ENCODE assay signal across 8 cellular contexts in the genomic region with DNA sequence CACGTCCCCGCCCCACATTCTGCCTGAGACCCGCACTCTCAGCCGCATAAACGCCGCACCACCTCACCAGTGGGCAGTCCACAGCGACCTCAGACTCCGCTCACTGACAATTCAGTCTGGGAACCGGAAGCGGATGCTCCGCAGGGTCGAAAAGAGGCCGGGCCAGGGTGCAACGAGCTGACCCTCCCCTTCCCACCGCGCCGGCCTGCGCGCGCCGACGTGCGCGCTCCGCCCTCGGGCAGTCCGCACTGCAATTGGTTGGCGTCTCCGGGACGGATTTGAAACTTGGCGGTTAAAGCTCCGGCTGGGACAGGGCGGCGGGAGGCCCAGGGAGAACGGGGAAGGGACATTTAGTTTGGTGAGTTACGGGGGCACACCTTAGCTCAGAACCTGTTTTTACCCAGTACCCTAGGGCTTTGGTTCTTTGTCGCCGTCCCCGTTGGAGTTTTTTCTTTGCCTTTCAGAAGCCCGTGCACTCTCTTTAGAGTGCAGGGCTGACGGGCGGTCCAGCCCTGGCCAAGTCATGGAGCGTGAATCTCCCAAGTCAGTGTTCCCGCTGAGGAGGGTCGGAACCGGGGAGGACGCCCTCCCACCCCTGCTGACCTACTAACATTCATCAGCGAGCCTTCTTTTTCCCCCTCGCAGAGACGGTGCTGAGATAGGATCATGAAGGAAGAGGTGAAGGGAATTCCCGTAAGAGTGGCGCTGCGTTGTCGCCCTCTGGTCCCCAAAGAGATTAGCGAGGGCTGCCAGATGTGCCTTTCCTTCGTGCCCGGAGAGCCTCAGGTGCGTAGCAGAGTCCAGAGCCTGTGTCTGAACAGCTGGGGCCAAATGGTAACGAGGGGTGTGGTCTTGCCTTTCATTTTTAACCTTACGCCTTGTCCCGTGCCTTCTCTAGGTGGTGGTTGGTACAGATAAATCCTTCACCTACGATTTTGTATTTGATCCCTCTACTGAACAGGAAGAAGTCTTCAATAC. TPM values are rescaled to one million over a fixed set of nuclear protein-coding genes. Genes with fewer than 3 reads are reported as not detected.
DNase-seq lines count a peak whose midpoint lies in the region; ATAC-seq and TF ChIP-seq lines count a peak whose summit lies in the region.

A gene with protein sequence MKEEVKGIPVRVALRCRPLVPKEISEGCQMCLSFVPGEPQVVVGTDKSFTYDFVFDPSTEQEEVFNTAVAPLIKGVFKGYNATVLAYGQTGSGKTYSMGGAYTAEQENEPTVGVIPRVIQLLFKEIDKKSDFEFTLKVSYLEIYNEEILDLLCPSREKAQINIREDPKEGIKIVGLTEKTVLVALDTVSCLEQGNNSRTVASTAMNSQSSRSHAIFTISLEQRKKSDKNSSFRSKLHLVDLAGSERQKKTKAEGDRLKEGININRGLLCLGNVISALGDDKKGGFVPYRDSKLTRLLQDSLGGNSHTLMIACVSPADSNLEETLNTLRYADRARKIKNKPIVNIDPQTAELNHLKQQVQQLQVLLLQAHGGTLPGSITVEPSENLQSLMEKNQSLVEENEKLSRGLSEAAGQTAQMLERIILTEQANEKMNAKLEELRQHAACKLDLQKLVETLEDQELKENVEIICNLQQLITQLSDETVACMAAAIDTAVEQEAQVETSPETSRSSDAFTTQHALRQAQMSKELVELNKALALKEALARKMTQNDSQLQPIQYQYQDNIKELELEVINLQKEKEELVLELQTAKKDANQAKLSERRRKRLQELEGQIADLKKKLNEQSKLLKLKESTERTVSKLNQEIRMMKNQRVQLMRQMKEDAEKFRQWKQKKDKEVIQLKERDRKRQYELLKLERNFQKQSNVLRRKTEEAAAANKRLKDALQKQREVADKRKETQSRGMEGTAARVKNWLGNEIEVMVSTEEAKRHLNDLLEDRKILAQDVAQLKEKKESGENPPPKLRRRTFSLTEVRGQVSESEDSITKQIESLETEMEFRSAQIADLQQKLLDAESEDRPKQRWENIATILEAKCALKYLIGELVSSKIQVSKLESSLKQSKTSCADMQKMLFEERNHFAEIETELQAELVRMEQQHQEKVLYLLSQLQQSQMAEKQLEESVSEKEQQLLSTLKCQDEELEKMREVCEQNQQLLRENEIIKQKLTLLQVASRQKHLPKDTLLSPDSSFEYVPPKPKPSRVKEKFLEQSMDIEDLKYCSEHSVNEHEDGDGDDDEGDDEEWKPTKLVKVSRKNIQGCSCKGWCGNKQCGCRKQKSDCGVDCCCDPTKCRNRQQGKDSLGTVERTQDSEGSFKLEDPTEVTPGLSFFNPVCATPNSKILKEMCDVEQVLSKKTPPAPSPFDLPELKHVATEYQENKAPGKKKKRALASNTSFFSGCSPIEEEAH (plus strand): TSS at position 312 of the 978 bp plus-strand sequence. CDS start 355 bp downstream, at position 667.
A gene with protein sequence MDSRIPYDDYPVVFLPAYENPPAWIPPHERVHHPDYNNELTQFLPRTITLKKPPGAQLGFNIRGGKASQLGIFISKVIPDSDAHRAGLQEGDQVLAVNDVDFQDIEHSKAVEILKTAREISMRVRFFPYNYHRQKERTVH (minus strand): TSS at position 135 of the 978 bp plus-strand sequence. CDS start 586 bp downstream, outside the sequence.

- TF ChIP-seq POLR2A in lower leg skin (IDR thresholded peaks at IDR 0.05): no peak

- H3K4me1 ChIP-seq in BLaER1 treated with 17β-estradiol and CSF1 and Interleukin-3, amounts not matched to agents 10 nM and 100 nM: peaks cover 0 to 28% (median 19%) of the 10 kb centered on the region in 10 experiments; a peak in 14 of 20 replicates

- peaks cover 0 to 4% (median 0%) of the 10 kb centered on the region in 11 experiments; a peak in 3 of 22 replicates for H4K20me1 ChIP-seq in BLaER1 treated with 17β-estradiol and CSF1 and Interleukin-3, amounts not matched to agents 10 nM and 100 nM

- 1 to 52% methylated on average over 25 to 62 of the region's 62 CpGs for WGBS in lower leg skin, 2 donors

- DNase-seq in GM19238 (ENCODE audit: insufficient read length, low spot score): peak; percentile 87
- peak; percentile 48 to 88 for DNase-seq in NCI-H526 (lab: John Stamatoyannopoulos, UW)
- peak; percentile 44 to 50 for DNase-seq in activated CD4-positive, alpha-beta T cell treated with anti-CD3 and anti-CD28 coated beads, Interleukin-2, amount 50 U/mL, for 4 hours
- peak; percentile 72 to 84 for DNase-seq in dermis microvascular lymphatic vessel endothelial cell (ENCODE audit: low read depth in 2 of 2)
- peak; percentile 71 to 92 for DNase-seq in lower leg skin (ENCODE audit: low spot score in 2 of 2)
- DNase-seq in stimulated activated CD4-positive, alpha-beta T cell treated with anti-CD3 and anti-CD28 coated beads, Interleukin-4, amount 100 ng/mL, for 4 hours: peak; percentile 62 to 66

- H3K9me3 ChIP-seq in BLaER1 treated with 17β-estradiol and CSF1 and Interleukin-3, amounts not matched to agents 10 nM and 100 nM (replicated peaks in 1 of 11): no peaks in the 10 kb centered on the region

- intact Hi-C loops in lower leg skin (cut with DNase I; ENCODE audit: low total_unique reads): no loop called here

- peak within 1 kb of the TSS in 10 of 11 experiments; percentile 59 to 85 (median 78); a peak in 20 of 22 replicates for H3K27ac ChIP-seq in BLaER1 treated with 17β-estradiol and CSF1 and Interleukin-3, amounts not matched to agents 10 nM and 100 nM

- ATAC-seq in HG03439 (IDR thresholded peaks at IDR 0.05; ENCODE audit: unreplicated experiment): peak; percentile 95

- H3K9ac ChIP-seq in BLaER1 treated with 17β-estradiol and CSF1 and Interleukin-3, amounts not matched to agents 10 nM and 100 nM: peak within 1 kb of the TSS; percentile 71 to 85 (median 82)

- peaks cover 71 to 98% (median 93%) of the 10 kb centered on the region in 11 experiments for H3K27me3 ChIP-seq in BLaER1 treated with 17β-estradiol and CSF1 and Interleukin-3, amounts not matched to agents 10 nM and 100 nM

- H3K36me3 ChIP-seq in BLaER1 treated with 17β-estradiol and CSF1 and Interleukin-3, amounts not matched to agents 10 nM and 100 nM: peaks cover 4 to 55% (median 21%) of the 10 kb centered on the region in 11 experiments; a peak in 20 of 22 replicates

- H3K4me3 ChIP-seq in BLaER1 treated with 17β-estradiol and CSF1 and Interleukin-3, amounts not matched to agents 10 nM and 100 nM: peak within 1 kb of the TSS; percentile 61 to 78 (median 72)
- H3K4me3 ChIP-seq in lower leg skin (ENCODE audit: low read depth, poor library complexity, severe bottlenecking): peak within 1 kb of the TSS; percentile 30

- H3K4me2 ChIP-seq in BLaER1 treated with 17β-estradiol and CSF1 and Interleukin-3, amounts not matched to agents 10 nM and 100 nM: peak within 1 kb of the TSS; percentile 61 to 79 (median 70)

- TF ChIP-seq CTCF in lower leg skin (IDR thresholded peaks at IDR 0.05): no peak

RNA-seq across cellular contexts. Expression of the first gene that starts in this region (rescaled TPM):
- total RNA-seq in dermis microvascular lymphatic vessel endothelial cell (4.3 and 9.5 TPM in 2 replicates), lower leg skin (1 to 10 TPM in 2 of 4 donors, under 1 TPM in 2; 0.39 to 1.8 (median 0.99) TPM)

RNA-seq across cellular contexts. Expression of the second gene that starts in this region (rescaled TPM):
- total RNA-seq in dermis microvascular lymphatic vessel endothelial cell (28.5 and 35.9 TPM in 2 replicates), lower leg skin (10 to 100 TPM; 19.9 to 35.3 (median 33.2) TPM)

Comparison
In these comparisons a context has a peak if more than half of its experiments do, and no peak if none do; other contexts are left out.
1. Peak in every context shown above with its lines: DNase-seq, ATAC-seq, H3K4me3 ChIP-seq and H3K27ac ChIP-seq.